Comparison of ENCODE assay signal across 15 cellular contexts in the genomic region with DNA sequence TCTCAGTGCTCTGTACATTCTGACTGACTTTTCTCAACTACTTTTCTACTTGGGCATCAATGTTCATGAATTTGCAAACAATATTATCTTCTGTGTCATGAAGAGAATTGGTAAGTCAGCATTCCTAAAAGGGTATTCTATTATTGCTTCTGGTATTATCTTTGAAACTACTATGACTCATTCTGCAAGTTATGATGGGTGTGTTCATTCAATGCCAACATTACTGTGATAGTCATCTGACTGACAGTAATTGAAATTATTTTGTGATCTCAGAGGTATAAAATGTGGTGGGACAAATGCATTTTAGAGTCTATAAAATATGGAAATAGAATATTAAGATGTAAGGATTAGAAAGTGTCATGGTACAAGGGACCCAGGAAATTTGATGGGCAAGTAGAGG.
A peak's percentile ranks its signal among the peaks of the same experiment; 100 is the strongest.
DNase-seq lines count a peak whose midpoint lies in the region; ATAC-seq and TF ChIP-seq lines count a peak whose summit lies in the region.
"Had no signal": no experiment of that assay in that cellular context is flagged by ENCODE, and none has a peak within 500 bp of the region (broad histone marks: within the 10 kb centered on the region; RNA-seq: fewer than 3 reads in every experiment).

No MANE protein-coding gene starts in this region.

- no peak for TF ChIP-seq POLR2A in heart left ventricle (IDR thresholded peaks at IDR 0.05)

- H3F3A ChIP-seq in PC-3 (ENCODE audit: low read length, unreplicated experiment), result no peaks in the 10 kb centered on the region

- TF ChIP-seq CTCF in PC-3 (conservative IDR thresholded peaks at IDR 0.05; ENCODE audit: low read depth, low read length), result no peak
- TF ChIP-seq CTCF in epithelial cell of esophagus (IDR thresholded peaks at IDR 0.05; ENCODE audit: insufficient read depth, low read depth, low read length, missing control alignments), result no peak
- no peak for TF ChIP-seq CTCF in heart left ventricle (IDR thresholded peaks at IDR 0.05)
- TF ChIP-seq CTCF in GM10248 (IDR thresholded peaks at IDR 0.05; ENCODE audit: control extremely low read depth, extremely low read depth, low read depth, missing control alignments), result no peak

- no peak overlapping the region for H3K27ac ChIP-seq in PC-3 (ENCODE audit: low read length)
- H3K27ac ChIP-seq in heart left ventricle, result no peak overlapping the region
- H3K27ac ChIP-seq: C4-2B, SJSA1 had no signal

- no TSS peak for BruUV-seq in PC-3 (replicated peaks; lab: Mats Ljungman, UMichigan)

- CTCF ChIA-PET in PC-3 (lab: Charles Lee), result no interaction called here
- CTCF ChIA-PET in GM10248 (lab: Yijun Ruan, JAX), result no interaction called here

- no peaks in the 10 kb centered on the region for H3K9me3 ChIP-seq in PC-3 (ENCODE audit: low read length)
- H3K9me3 ChIP-seq in heart left ventricle, result peaks cover 0 to under 1% (median 0%) of the 10 kb centered on the region in 12 donors

- H3K27me3 ChIP-seq in PC-3 (ENCODE audit: low read length), result no peaks in the 10 kb centered on the region
- H3K27me3 ChIP-seq in heart left ventricle, result no peaks in the 10 kb centered on the region
- H3K27me3 ChIP-seq: SJSA1 had no signal

- H3K79me2 ChIP-seq in PC-3 (ENCODE audit: low read length), result no peaks in the 10 kb centered on the region

- H4K20me1 ChIP-seq in PC-3 (ENCODE audit: low read length), result no peaks in the 10 kb centered on the region

- no peak overlapping the region for H2AFZ ChIP-seq in PC-3 (ENCODE audit: low read length)

- H3K36me3 ChIP-seq in PC-3 (ENCODE audit: low read depth, low read length) (no peaks in the 10 kb centered on the region), heart left ventricle (no peaks in the 10 kb centered on the region)
- H3K36me3 ChIP-seq: SJSA1 had no signal

- H3K4me1 ChIP-seq in PC-3 (ENCODE audit: insufficient read depth, low read length) (no peaks in the 10 kb centered on the region), heart left ventricle (no peaks in the 10 kb centered on the region)
- H3K4me1 ChIP-seq: SJSA1 had no signal

- no peak overlapping the region for H3K9ac ChIP-seq in PC-3 (ENCODE audit: low read length)

- ATAC-seq in PC-3, result no peak
- no peak for ATAC-seq in heart left ventricle
- no peak for ATAC-seq in HG03521 (IDR thresholded peaks at IDR 0.05; ENCODE audit: unreplicated experiment)
- ATAC-seq: HepG2 had no signal

- no peak overlapping the region for H3K4me3 ChIP-seq in PC-3 (ENCODE audit: low read length)
- H3K4me3 ChIP-seq in epithelial cell of esophagus (ENCODE audit: low read length), result no peak overlapping the region
- no peak overlapping the region for H3K4me3 ChIP-seq in heart left ventricle
- H3K4me3 ChIP-seq: SJSA1 had no signal

- POLR2A ChIA-PET in PC-3 (lab: Charles Lee; ENCODE audit: unreplicated experiment), result no interaction called here
- POLR2A ChIA-PET in GM10248 (lab: Yijun Ruan, JAX), result no interaction called here

- H3K9me2 ChIP-seq in PC-3 (replicated peaks; ENCODE audit: low read length), result no peaks in the 10 kb centered on the region

- intact Hi-C loops in PC-3 (cut with micrococcal nuclease) (no loop called here), heart left ventricle (cut with DNase I) (no loop called here)

- H3K4me2 ChIP-seq in PC-3 (ENCODE audit: low read length), result no peak overlapping the region

- DNase-seq in HS-5 (ENCODE audit: low read depth) (peak; percentile 3), PC-3 (peak; percentile 2), epithelial cell of esophagus (ENCODE audit: low read depth) (peak; percentile 56), renal cortical epithelial cell (ENCODE audit: low read depth) (peak; percentile 3), heart left ventricle (no peak), GM10248 (ENCODE audit: extremely low spot score) (no peak)
- DNase-seq: DMS 273 treated with DMSO at 0.1 percent for 48 hours, GDM1, KG1, NCI-H1092 treated with DMSO at 0.1 percent for 48 hours, NCI-H524 treated with DMSO at 0.1 percent for 48 hours had no signal

Comparison
In these comparisons a context has a peak if more than half of its experiments do, and no peak if none do; other contexts are left out.
1. DNase-seq: peak in HS-5 (single experiment), PC-3 (single experiment), epithelial cell of esophagus (single experiment) and renal cortical epithelial cell (single experiment); none in heart left ventricle (0 of 5) and GM10248 (single experiment).